23 cellular contexts compared by ENCODE assay signal in the genomic region with DNA sequence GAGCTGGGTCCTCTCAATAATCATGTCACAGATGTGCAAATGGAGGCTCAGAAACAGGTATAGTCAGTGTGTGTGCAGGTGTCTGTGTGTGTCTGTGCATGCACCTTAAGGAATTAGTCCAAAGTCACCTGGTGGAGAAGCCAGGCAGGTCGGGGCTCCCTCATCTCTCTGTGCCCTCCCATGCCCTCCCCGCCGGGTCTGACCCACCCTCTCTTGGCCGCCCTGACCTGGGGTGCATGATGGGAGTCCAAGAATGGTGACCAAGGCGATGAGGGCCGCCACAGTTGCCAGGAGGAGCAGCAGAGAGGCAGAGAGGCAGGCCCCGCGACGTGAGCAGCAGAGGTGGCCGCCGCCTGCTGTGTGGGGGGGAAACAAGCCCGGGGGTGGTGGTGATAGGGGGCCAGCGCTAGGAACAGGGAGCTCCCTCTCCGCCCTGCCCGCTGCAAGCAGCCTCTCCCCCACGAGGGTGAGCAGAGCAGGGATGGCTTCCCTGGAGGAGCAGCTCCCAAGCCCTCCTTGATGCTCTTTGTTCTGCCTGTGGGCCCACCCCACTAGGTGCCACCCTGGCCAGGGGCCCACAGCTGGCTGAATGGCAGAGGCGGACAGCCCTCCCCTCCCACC. TPM values are rescaled to one million over a fixed set of nuclear protein-coding genes. Genes with fewer than 3 reads are reported as not detected.
"Had no signal": no experiment of that assay in that cellular context is flagged by ENCODE, and none has a peak within 500 bp of the region (broad histone marks: within the 10 kb centered on the region; RNA-seq: fewer than 3 reads in every experiment).

No MANE protein-coding gene starts in this region.

- ATAC-seq: body of pancreas; mucosa of descending colon; pancreas; stimulated activated memory B cell treated with anti-CD40 and anti-IgM and Interleukin-4, amounts not matched to agents 10 μg/mL and 1 μg/mL and 100 μg/mL, for 72 hours had no signal

- H3K9me3 Mint-ChIP-seq: activated naive CD8-positive, alpha-beta T cell treated with anti-CD3 and anti-CD28 coated beads, Interleukin-2, amount 10 ng/mL, durations not matched to agents 7 days and 5 days; memory B cell; naive B cell; neural crest cell; stimulated activated memory B cell treated with anti-CD40 and anti-IgM and Interleukin-4, amounts not matched to agents 10 μg/mL and 1 μg/mL and 100 μg/mL, for 72 hours had no signal

- H3K4me1 Mint-ChIP-seq: activated naive CD8-positive, alpha-beta T cell treated with anti-CD3 and anti-CD28 coated beads, Interleukin-2, amount 10 ng/mL, durations not matched to agents 7 days and 5 days; memory B cell; neural crest cell; stimulated activated memory B cell treated with anti-CD40 and anti-IgM and Interleukin-4, amounts not matched to agents 10 μg/mL and 1 μg/mL and 100 μg/mL, for 72 hours had no signal

- H3K27me3 ChIP-seq: body of pancreas, colonic mucosa, pancreas had no signal

- H3K36me3 Mint-ChIP-seq: activated naive CD8-positive, alpha-beta T cell treated with anti-CD3 and anti-CD28 coated beads, Interleukin-2, amount 10 ng/mL, durations not matched to agents 7 days and 5 days; memory B cell; naive B cell; stimulated activated memory B cell treated with anti-CD40 and anti-IgM and Interleukin-4, amounts not matched to agents 10 μg/mL and 1 μg/mL and 100 μg/mL, for 72 hours had no signal

- H3K36me3 ChIP-seq: colonic mucosa, pancreas, sigmoid colon, thoracic aorta had no signal

- H3K27me3 Mint-ChIP-seq: activated naive CD8-positive, alpha-beta T cell treated with anti-CD3 and anti-CD28 coated beads, Interleukin-2, amount 10 ng/mL, durations not matched to agents 7 days and 5 days had no signal

- H3K4me1 ChIP-seq: colonic mucosa, pancreas, sigmoid colon had no signal

- DNase-seq: activated CD4-positive, alpha-beta T cell treated with anti-CD3 and anti-CD28 coated beads, Interleukin-2, amount 50 U/mL, for 1 hour; activated CD4-positive, CD25-positive, alpha-beta regulatory T cell treated with anti-CD3 and anti-CD28 coated beads, Interleukin-2, amount 50 U/mL, for 72 hours; activated naive CD4-positive, alpha-beta T cell treated with Interleukin-2 at 50 U/mL for 16 hours; activated naive CD8-positive, alpha-beta T cell treated with anti-CD3 and anti-CD28 coated beads, Interleukin-2, amount 10 ng/mL, durations not matched to agents 7 days and 5 days; body of pancreas; colonic mucosa; hypothalamus; mucosa of descending colon; naive B cell; pancreas; sigmoid colon; stimulated activated CD4-positive, alpha-beta T cell treated with anti-CD3 and anti-CD28 coated beads, Interleukin-4, amount 100 ng/mL, for 4 hours had no signal

- H3K9me3 ChIP-seq: body of pancreas, colonic mucosa, mucosa of descending colon, pancreas, sigmoid colon, thoracic aorta had no signal

- H3K27ac ChIP-seq: body of pancreas, colonic mucosa, pancreas, sigmoid colon, thoracic aorta had no signal

- H3K4me3 Mint-ChIP-seq: activated naive CD8-positive, alpha-beta T cell treated with anti-CD3 and anti-CD28 coated beads, Interleukin-2, amount 10 ng/mL, durations not matched to agents 7 days and 5 days; memory B cell; naive B cell; neural crest cell; stimulated activated memory B cell treated with anti-CD40 and anti-IgM and Interleukin-4, amounts not matched to agents 10 μg/mL and 1 μg/mL and 100 μg/mL, for 72 hours had no signal

- H3K27ac Mint-ChIP-seq: activated naive CD8-positive, alpha-beta T cell treated with anti-CD3 and anti-CD28 coated beads, Interleukin-2, amount 10 ng/mL, durations not matched to agents 7 days and 5 days; memory B cell; stimulated activated memory B cell treated with anti-CD40 and anti-IgM and Interleukin-4, amounts not matched to agents 10 μg/mL and 1 μg/mL and 100 μg/mL, for 72 hours had no signal

- H3K4me3 ChIP-seq: body of pancreas, colonic mucosa, mucosa of descending colon, pancreas, sigmoid colon, thoracic aorta had no signal

RNA-seq across cellular contexts. Expression of a gene that starts 3.9 kb away (rescaled TPM):
- total RNA-seq: activated naive CD8-positive, alpha-beta T cell treated with anti-CD3 and anti-CD28 coated beads, Interleukin-2, amount 10 ng/mL, durations not matched to agents 7 days and 5 days; body of pancreas; cardiac septum; epithelial cell of proximal tubule; frontal cortex; kidney epithelial cell; liver; neural crest cell; sigmoid colon; T-helper 1 cell treated with Interleukin-12 subunit alpha and Interleukin-12 subunit beta and Interleukin-4 antibody, amounts not matched to agents 30 ng/mL and 1 ng/mL, for 36 hours; thoracic aorta; ureter had no signal
- polyA plus RNA-seq: liver, sigmoid colon had no signal
